In the genomic region with DNA sequence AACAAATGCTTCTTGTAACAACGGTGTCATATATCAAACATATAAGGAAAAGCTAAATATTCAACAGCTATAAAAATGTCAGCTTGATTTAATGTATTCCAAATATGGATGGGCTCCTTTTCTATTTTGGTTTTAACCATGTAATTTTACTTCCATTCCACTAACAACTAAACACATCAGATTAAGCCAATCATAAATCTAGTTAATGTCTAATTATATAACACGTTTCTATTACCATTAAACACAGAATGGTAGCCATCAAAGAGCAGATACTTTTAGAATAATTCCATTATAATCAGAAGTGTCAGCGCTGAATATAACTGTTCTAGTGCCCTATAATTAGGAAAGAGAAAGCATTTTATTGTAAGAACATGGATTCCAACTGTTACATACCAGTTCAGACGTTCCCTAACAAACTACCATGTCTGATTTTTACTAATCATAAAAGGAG, we compare ENCODE assay signal across 9 cellular contexts. TPM values are rescaled to one million over a fixed set of nuclear protein-coding genes. Genes with fewer than 3 reads are reported as not detected.
DNase-seq lines count a peak whose midpoint lies in the region; ATAC-seq and TF ChIP-seq lines count a peak whose summit lies in the region.
"Had no signal": no experiment of that assay in that cellular context is flagged by ENCODE, and none has a peak within 500 bp of the region (broad histone marks: within the 10 kb centered on the region; RNA-seq: fewer than 3 reads in every experiment).

No MANE protein-coding gene starts in this region.

- intact Hi-C loops in Caco-2 (cut with micrococcal nuclease; ENCODE audit: unreplicated experiment) = loop anchor here (1.0 kb wide), 1 partner anchor 11 kb away; a partner anchor contains a TSS
- intact Hi-C loops in activated T-helper 1 cell treated with anti-CD3 and anti-CD28 coated beads, Interleukin-12 subunit alpha, Interleukin-12 subunit beta, Interleukin-2, Interleukin-4 antibody, amounts not matched to agents 30 ng/mL and 10 ng/mL and 1 ng/mL, durations not matched to agents 14 hours and 24 hours and 36 hours (cut with micrococcal nuclease) = loop anchor here (2.0 kb wide), 1 partner anchor 14 kb away; no protein-coding TSS in a partner anchor

- H3K4me1 ChIP-seq in Caco-2 = peaks cover 63% of the 10 kb centered on the region

- H3K36me3 Mint-ChIP-seq in Caco-2 (ENCODE audit: insufficient read depth, unreplicated experiment) (peaks cover 31% of the 10 kb centered on the region), naive B cell (peaks cover 3 to 6% of the 10 kb centered on the region in 2 donors)
- H3K36me3 Mint-ChIP-seq in activated T-helper 1 cell treated with anti-CD3 and anti-CD28 coated beads, Interleukin-12 subunit alpha, Interleukin-12 subunit beta, Interleukin-2, Interleukin-4 antibody, amounts not matched to agents 30 ng/mL and 10 ng/mL and 1 ng/mL, durations not matched to agents 14 hours and 24 hours and 36 hours (ENCODE audit: low read depth) = peaks cover 43% of the 10 kb centered on the region

- no peak for DNase-seq in Caco-2
- DNase-seq in activated T-helper 1 cell treated with anti-CD3 and anti-CD28 coated beads, Interleukin-12 subunit alpha, Interleukin-12 subunit beta, Interleukin-2, Interleukin-4 antibody, amounts not matched to agents 30 ng/mL and 10 ng/mL and 1 ng/mL, durations not matched to agents 14 hours and 24 hours and 36 hours (ENCODE audit: low spot score) = no peak
- DNase-seq in naive B cell = no peak
- DNase-seq in globus pallidus (ENCODE audit: low spot score) = no peak
- no peak for DNase-seq in stimulated activated CD8-positive, alpha-beta memory T cell treated with anti-CD3 and anti-CD28 coated beads, Interleukin-4, amount 100 ng/mL, for 48 hours
- no peak for DNase-seq in NCI-H82 (lab: John Stamatoyannopoulos, UW)
- DNase-seq: activated effector memory CD4-positive, alpha-beta T cell treated with Interleukin-2 at 50 U/mL for 16 hours had no signal

- peak; percentile 37 for ATAC-seq in GM21390 (IDR thresholded peaks at IDR 0.05; ENCODE audit: unreplicated experiment)
- peak; percentile 10 to 30 for ATAC-seq in naive B cell (ENCODE audit: low read depth in 2 of 2)
- ATAC-seq in HG03432 (IDR thresholded peaks at IDR 0.05; ENCODE audit: unreplicated experiment) = no peak

- H3K4me1 Mint-ChIP-seq in Caco-2 (ENCODE audit: low read depth, unreplicated experiment) (peaks cover 68% of the 10 kb centered on the region), naive B cell (peaks cover 25 to 40% (median 36%) of the 10 kb centered on the region in 3 donors)
- H3K4me1 Mint-ChIP-seq in activated T-helper 1 cell treated with anti-CD3 and anti-CD28 coated beads, Interleukin-12 subunit alpha, Interleukin-12 subunit beta, Interleukin-2, Interleukin-4 antibody, amounts not matched to agents 30 ng/mL and 10 ng/mL and 1 ng/mL, durations not matched to agents 14 hours and 24 hours and 36 hours (ENCODE audit: low read depth) = peaks cover 62% of the 10 kb centered on the region

- H3K9me3 Mint-ChIP-seq in Caco-2 (ENCODE audit: unreplicated experiment) (no peaks in the 10 kb centered on the region), naive B cell (peaks cover 0 to 2% (median 0%) of the 10 kb centered on the region in 7 donors)
- H3K9me3 Mint-ChIP-seq in activated T-helper 1 cell treated with anti-CD3 and anti-CD28 coated beads, Interleukin-12 subunit alpha, Interleukin-12 subunit beta, Interleukin-2, Interleukin-4 antibody, amounts not matched to agents 30 ng/mL and 10 ng/mL and 1 ng/mL, durations not matched to agents 14 hours and 24 hours and 36 hours = no peaks in the 10 kb centered on the region

- H3K4me3 Mint-ChIP-seq in Caco-2 (ENCODE audit: unreplicated experiment) (peak overlapping the region; percentile 75), naive B cell (peak overlapping the region; percentile 86 to 95 (median 90))
- H3K4me3 Mint-ChIP-seq in activated T-helper 1 cell treated with anti-CD3 and anti-CD28 coated beads, Interleukin-12 subunit alpha, Interleukin-12 subunit beta, Interleukin-2, Interleukin-4 antibody, amounts not matched to agents 30 ng/mL and 10 ng/mL and 1 ng/mL, durations not matched to agents 14 hours and 24 hours and 36 hours = peak overlapping the region; percentile 75

- H3K27me3 Mint-ChIP-seq in Caco-2 (ENCODE audit: insufficient read depth, unreplicated experiment) = no peaks in the 10 kb centered on the region
- no peaks in the 10 kb centered on the region for H3K27me3 Mint-ChIP-seq in activated T-helper 1 cell treated with anti-CD3 and anti-CD28 coated beads, Interleukin-12 subunit alpha, Interleukin-12 subunit beta, Interleukin-2, Interleukin-4 antibody, amounts not matched to agents 30 ng/mL and 10 ng/mL and 1 ng/mL, durations not matched to agents 14 hours and 24 hours and 36 hours (ENCODE audit: insufficient read depth)
- no peaks in the 10 kb centered on the region for H3K27me3 Mint-ChIP-seq in naive B cell

- H3K4me3 ChIP-seq in Caco-2 (ENCODE audit: low read depth, low read length) = peak overlapping the region; percentile 29; the same call in 1 of the 2 replicates

- CTCF ChIA-PET in Caco-2 (lab: Charles Lee) = interaction anchor here (1.0 to 1.8 kb wide), 3 partner anchors 10 to 47 kb away, joined by 3 to 9 read pairs (median 8); a partner anchor contains a TSS

- POLR2A ChIA-PET in Caco-2 (lab: Charles Lee) = interaction anchor here (2.0 kb wide), 1 partner anchor 10 kb away, joined by 10 read pairs; a partner anchor contains a TSS

- H3K36me3 ChIP-seq in Caco-2 (ENCODE audit: control insufficient read depth, insufficient read depth, low read length) = no peaks in the 10 kb centered on the region

- TSS peak; percentile 15 for BruUV-seq in Caco-2 (replicated peaks; lab: Mats Ljungman, UMichigan)

- no peak for TF ChIP-seq CTCF in Caco-2 (IDR thresholded peaks at IDR 0.05; ENCODE audit: insufficient read depth in 1 of 2, low read depth in 1 of 2, low read length in 1 of 2, severe bottlenecking in 1 of 2, unreplicated experiment in 1 of 2)

- no peaks in the 10 kb centered on the region for H3K9me3 ChIP-seq in Caco-2

- H3K27ac Mint-ChIP-seq in Caco-2 (ENCODE audit: unreplicated experiment) = peak overlapping the region; percentile 80
- H3K27ac Mint-ChIP-seq in activated T-helper 1 cell treated with anti-CD3 and anti-CD28 coated beads, Interleukin-12 subunit alpha, Interleukin-12 subunit beta, Interleukin-2, Interleukin-4 antibody, amounts not matched to agents 30 ng/mL and 10 ng/mL and 1 ng/mL, durations not matched to agents 14 hours and 24 hours and 36 hours = peak overlapping the region; percentile 83
- peak overlapping the region; percentile 80 to 95 (median 88) for H3K27ac Mint-ChIP-seq in naive B cell

- H3K27me3 ChIP-seq in Caco-2 (replicated peaks; ENCODE audit: control insufficient read depth, insufficient read depth, low read length) = no peaks in the 10 kb centered on the region

RNA-seq across cellular contexts. Expression of a gene that starts 10.0 kb away (rescaled TPM):
- total RNA-seq in Caco-2 (2022) = 94.1 and 101 TPM in 2 replicates
- total RNA-seq in activated T-helper 1 cell treated with anti-CD3 and anti-CD28 coated beads, Interleukin-12 subunit alpha, Interleukin-12 subunit beta, Interleukin-2, Interleukin-4 antibody, amounts not matched to agents 30 ng/mL and 10 ng/mL and 1 ng/mL, durations not matched to agents 14 hours and 24 hours and 36 hours = 141 and 156 TPM in 2 replicates
- polyA plus RNA-seq in naive B cell (ENCODE audit: low read depth in 6 of 6) = 100 to 1,000 TPM in 2 of 6 donors, 10 to 100 TPM in 4; 71.2 to 106 (median 83.2) TPM

RNA-seq across cellular contexts. Expression of a gene that starts 10.3 kb away (rescaled TPM):
- 100 and 105 TPM in 2 replicates for total RNA-seq in Caco-2 (2022)
- total RNA-seq in activated T-helper 1 cell treated with anti-CD3 and anti-CD28 coated beads, Interleukin-12 subunit alpha, Interleukin-12 subunit beta, Interleukin-2, Interleukin-4 antibody, amounts not matched to agents 30 ng/mL and 10 ng/mL and 1 ng/mL, durations not matched to agents 14 hours and 24 hours and 36 hours = 65.6 and 67.8 TPM in 2 replicates
- 10 to 100 TPM in 1 of 6 donors, 1 to 10 TPM in 5; 4.2 to 11.8 (median 8.6) TPM for polyA plus RNA-seq in naive B cell (ENCODE audit: low read depth in 6 of 6)

RNA-seq across cellular contexts. Expression of a gene that starts 38.9 kb away (rescaled TPM):
- total RNA-seq in Caco-2 (2022) = 53.0 and 54.5 TPM in 2 replicates
- 31.2 and 32.3 TPM in 2 replicates for total RNA-seq in activated T-helper 1 cell treated with anti-CD3 and anti-CD28 coated beads, Interleukin-12 subunit alpha, Interleukin-12 subunit beta, Interleukin-2, Interleukin-4 antibody, amounts not matched to agents 30 ng/mL and 10 ng/mL and 1 ng/mL, durations not matched to agents 14 hours and 24 hours and 36 hours
- 10 to 100 TPM; 22.9 to 49.0 (median 30.8) TPM for polyA plus RNA-seq in naive B cell (ENCODE audit: low read depth in 6 of 6)
